In genomic region chr10:21158301-21158700, GRCh38 we compare ENCODE assay signal across 10 cellular contexts.
"Had no signal": no experiment of that assay in that cellular context is flagged by ENCODE, and none has a peak within 500 bp of the region (broad histone marks: within the 10 kb centered on the region; RNA-seq: fewer than 3 reads in every experiment).

No MANE protein-coding gene starts in this region.

- H3K36me3 ChIP-seq: HAP-1 had no signal

- H3K4me2 ChIP-seq: GM23338 had no signal

- H3K27ac ChIP-seq: GM23248 had no signal

- H3K9ac ChIP-seq: GM23248 had no signal

- H2AFZ ChIP-seq: GM23248, GM23338 had no signal

- FAIRE-seq: H54 had no signal

- ATAC-seq: GM23338, HCT116 had no signal

- H3K4me3 ChIP-seq: GM23248, GM23338, HAP-1 had no signal

- DNase-seq: GM23248, GOT3, H7, H9, HCEC 1CT, HFFc6 had no signal

- H3K9me3 ChIP-seq: HAP-1 had no signal
